1 cellular context compared by ENCODE assay signal in the genomic region with DNA sequence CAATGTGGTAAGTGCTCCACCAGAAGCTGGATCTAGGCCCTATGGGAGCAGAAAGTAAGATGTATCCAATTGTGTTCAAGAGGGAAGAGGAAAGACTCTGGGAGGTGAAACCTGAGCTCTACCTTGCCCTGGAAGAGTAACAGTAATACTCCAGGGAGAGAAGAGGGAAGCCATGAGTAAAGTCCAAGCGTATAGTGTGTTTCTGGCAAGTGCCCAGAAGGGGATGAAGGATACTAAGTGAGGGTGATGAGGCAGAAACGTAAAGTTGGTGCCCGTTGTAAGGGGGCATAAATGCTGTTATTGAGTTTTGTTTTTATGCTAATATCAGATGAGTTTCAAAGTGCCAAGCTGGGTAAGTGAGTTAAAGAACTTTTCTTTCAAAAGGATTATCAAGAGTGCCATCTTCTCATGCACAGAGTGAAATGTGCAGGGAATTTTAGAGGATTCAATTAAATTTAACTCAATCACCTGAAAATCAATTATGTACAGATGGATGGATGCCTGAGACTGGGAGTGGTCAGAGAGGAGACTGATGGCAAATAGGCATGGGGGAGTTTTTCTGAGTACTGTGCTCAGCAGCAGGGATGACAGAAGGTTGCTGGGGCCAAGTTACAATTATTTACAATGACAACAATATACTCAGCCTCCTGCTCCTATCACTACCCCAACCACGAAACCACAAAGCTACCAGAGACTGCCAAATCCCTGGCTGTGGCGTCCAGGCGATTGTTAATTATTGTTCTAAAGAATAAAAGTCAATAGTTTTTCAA.
TF ChIP-seq lines count a peak whose summit lies in the region.

No MANE protein-coding gene starts in this region.

TF ChIP-seq in HepG2, 621 proteins besides CTCF, POLR2A, EP300 and RAD21 (continued from another document):
- TF ChIP-seq, protein P1, sequence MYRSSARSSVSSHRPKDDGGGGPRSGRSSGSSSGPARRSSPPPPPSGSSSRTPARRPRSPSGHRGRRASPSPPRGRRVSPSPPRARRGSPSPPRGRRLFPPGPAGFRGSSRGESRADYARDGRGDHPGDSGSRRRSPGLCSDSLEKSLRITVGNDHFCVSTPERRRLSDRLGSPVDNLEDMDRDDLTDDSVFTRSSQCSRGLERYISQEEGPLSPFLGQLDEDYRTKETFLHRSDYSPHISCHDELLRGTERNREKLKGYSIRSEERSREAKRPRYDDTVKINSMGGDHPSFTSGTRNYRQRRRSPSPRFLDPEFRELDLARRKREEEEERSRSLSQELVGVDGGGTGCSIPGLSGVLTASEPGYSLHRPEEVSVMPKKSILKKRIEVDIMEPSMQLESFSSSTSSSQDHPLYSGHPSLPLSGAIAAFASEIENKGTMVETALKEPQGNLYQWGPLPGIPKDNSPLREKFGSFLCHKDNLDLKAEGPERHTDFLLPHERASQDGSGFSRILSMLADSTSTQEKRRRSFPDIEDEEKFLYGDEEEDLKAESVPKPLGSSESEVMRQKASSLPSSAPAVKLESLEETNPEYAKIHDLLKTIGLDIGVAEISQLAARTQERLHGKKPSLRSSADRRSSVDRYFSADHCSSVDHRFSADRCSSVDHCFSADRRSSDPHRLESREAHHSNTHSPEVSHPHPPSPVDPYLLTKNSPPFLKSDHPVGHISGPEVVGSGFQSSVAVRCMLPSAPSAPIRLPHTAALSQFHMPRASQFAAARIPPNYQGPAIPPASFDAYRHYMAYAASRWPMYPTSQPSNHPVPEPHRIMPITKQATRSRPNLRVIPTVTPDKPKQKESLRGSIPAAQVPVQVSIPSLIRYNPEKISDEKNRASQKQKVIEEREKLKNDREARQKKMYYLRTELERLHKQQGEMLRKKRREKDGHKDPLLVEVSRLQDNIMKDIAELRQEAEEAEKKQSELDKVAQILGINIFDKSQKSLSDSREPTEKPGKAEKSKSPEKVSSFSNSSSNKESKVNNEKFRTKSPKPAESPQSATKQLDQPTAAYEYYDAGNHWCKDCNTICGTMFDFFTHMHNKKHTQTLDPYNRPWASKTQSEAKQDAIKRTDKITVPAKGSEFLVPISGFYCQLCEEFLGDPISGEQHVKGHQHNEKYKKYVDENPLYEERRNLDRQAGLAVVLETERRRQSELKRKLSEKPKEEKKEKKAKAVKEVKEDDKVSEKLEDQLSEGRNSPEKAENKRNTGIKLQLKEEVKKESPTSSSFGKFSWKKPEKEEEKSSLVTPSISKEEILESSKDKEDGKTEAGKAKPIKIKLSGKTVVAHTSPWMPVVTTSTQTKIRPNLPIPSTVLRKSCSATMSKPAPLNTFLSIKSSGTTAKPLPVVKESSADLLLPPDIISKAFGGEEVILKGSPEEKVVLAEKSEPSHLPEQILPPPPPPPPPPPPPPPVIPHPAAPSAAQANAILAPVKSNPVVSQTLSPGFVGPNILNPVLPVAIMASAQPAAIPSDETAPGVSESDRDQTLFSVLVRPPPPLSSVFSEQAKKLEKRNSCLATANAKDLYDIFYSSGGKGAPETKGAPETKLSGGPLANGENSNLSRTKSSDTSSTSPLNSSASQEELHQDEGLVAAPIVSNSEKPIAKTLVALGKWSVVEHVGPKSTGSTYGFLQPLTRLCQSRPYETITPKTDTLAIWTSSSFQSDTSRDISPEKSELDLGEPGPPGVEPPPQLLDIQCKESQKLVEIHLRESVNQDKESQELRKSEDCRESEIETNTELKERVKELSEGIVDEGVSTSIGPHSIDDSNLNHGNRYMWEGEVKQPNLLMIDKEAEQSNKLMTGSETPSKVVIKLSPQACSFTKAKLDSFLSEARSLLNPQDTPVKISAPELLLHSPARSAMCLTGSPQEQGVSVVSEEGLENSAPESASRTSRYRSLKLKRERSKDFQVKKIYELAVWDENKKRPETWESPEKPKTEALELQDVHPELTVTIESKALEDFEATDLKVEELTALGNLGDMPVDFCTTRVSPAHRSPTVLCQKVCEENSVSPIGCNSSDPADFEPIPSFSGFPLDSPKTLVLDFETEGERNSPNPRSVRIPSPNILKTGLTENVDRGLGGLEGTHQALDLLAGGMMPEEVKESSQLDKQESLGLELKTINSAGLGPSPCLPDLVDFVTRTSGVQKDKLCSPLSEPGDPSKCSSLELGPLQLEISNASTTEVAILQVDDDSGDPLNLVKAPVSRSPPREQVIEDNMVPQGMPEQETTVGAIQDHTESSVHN (CRISPR knock-in tag; IDR thresholded peaks at IDR 0.05), result no peak
- TF ChIP-seq ZNF713 (CRISPR knock-in tag; IDR thresholded peaks at IDR 0.05) (no peak), ZNF558 (CRISPR knock-in tag; IDR thresholded peaks at IDR 0.05; ENCODE audit: borderline replicate concordance) (no peak), CBX1 (IDR thresholded peaks at IDR 0.05; ENCODE audit: low read depth) (no peak), BORCS8-MEF2B (CRISPR knock-in tag; IDR thresholded peaks at IDR 0.05) (no peak), TGIF2 (CRISPR knock-in tag; IDR thresholded peaks at IDR 0.05) (no peak)
TF ChIP-seq in HepG2: peak in this region for 0.
